8 cellular contexts compared by ENCODE assay signal in the genomic region with DNA sequence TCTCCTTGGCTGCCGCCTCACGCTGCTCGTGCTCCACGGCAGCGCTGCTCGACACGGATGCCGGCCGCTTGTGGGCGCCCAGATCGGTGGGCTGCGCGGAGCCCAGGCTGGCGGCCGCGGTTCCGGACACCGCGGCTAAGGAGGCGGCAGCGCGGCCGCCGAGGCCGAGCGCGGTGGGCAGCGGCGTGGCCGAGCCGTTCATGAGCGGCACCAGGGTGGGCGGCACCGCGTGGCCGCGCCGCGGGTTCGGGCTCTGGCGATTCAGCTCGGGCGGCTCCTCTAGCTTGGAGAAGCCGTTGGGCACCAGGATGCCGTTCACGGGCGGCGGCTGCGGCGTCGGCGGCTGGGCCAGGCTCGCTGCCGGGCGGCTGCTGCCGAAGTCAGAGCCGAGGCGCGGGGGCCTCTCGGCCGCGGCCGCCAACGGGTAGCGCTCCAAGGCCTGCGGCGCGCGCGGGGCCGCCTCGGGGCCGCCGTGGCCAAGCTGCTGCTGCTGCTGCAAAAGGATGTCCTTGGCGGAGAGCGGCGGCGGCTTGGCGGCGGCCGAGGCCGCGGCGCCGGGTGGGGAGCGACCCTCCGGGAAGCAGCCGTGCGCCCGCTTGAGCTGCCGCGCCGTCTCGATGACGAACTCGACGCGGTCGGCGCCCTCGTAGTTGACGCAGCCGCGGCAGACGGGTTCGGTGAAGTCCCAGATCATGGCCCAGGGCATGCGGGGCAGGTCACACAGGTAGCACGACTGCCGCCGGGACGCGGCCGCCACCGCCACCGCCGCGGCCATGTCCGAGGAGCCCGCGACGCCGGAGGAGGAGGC. TPM values are rescaled to one million over a fixed set of nuclear protein-coding genes. Genes with fewer than 3 reads are reported as not detected.
A peak's percentile ranks its signal among the peaks of the same experiment; 100 is the strongest.
DNase-seq lines count a peak whose midpoint lies in the region; ATAC-seq and TF ChIP-seq lines count a peak whose summit lies in the region.

No MANE protein-coding gene starts in this region.

- TF ChIP-seq CTCF in Calu3 (IDR thresholded peaks at IDR 0.05; ENCODE audit: unreplicated experiment), result no peak
- no peak for TF ChIP-seq CTCF in KMS-11 (conservative IDR thresholded peaks at IDR 0.05; ENCODE audit: low read depth, low read length)

- H3K27ac ChIP-seq in KMS-11 (peak overlapping the region; percentile 95), subcutaneous abdominal adipose tissue (ENCODE audit: low read depth, low read length) (peak overlapping the region; percentile 99)

- no peak overlapping the region for H2AFZ ChIP-seq in KMS-11 (ENCODE audit: low read depth)

- no peaks in the 10 kb centered on the region for H3K9me3 ChIP-seq in subcutaneous abdominal adipose tissue (ENCODE audit: control insufficient read depth in 5 of 5, low read length in 5 of 5)

- H3K4me1 Mint-ChIP-seq in Calu3 (ENCODE audit: low read depth, unreplicated experiment), result peaks cover 57% of the 10 kb centered on the region
- H3K4me1 Mint-ChIP-seq in activated CD4-positive, alpha-beta memory T cell treated with anti-CD3 and anti-CD28 coated beads, Interleukin-2, amount 10 ng/mL, durations not matched to agents 7 days and 5 days, result peaks cover 53% of the 10 kb centered on the region
- H3K4me1 Mint-ChIP-seq in effector memory CD8-positive, alpha-beta T cell (ENCODE audit: low read depth in 2 of 2), result peaks cover 57 to 68% of the 10 kb centered on the region in 2 donors

- peaks cover 25% of the 10 kb centered on the region for H4K20me1 ChIP-seq in KMS-11 (ENCODE audit: insufficient read depth)

- peak overlapping the region; percentile 92 for H3K4me2 ChIP-seq in KMS-11

- peak overlapping the region; percentile 96 for H3K27ac Mint-ChIP-seq in Calu3 (ENCODE audit: unreplicated experiment)
- H3K27ac Mint-ChIP-seq in activated CD4-positive, alpha-beta memory T cell treated with anti-CD3 and anti-CD28 coated beads, Interleukin-2, amount 10 ng/mL, durations not matched to agents 7 days and 5 days, result peak overlapping the region; percentile 94
- peak overlapping the region; percentile 95 to 100 for H3K27ac Mint-ChIP-seq in effector memory CD8-positive, alpha-beta T cell

- H3K79me2 ChIP-seq in KMS-11 (ENCODE audit: insufficient read depth, low read depth), result peaks cover 49% of the 10 kb centered on the region

- H3K27me3 Mint-ChIP-seq in Calu3 (ENCODE audit: unreplicated experiment), result no peaks in the 10 kb centered on the region
- H3K27me3 Mint-ChIP-seq in activated CD4-positive, alpha-beta memory T cell treated with anti-CD3 and anti-CD28 coated beads, Interleukin-2, amount 10 ng/mL, durations not matched to agents 7 days and 5 days, result no peaks in the 10 kb centered on the region
- no peaks in the 10 kb centered on the region for H3K27me3 Mint-ChIP-seq in effector memory CD8-positive, alpha-beta T cell

- intact Hi-C loops in Calu3 (cut with micrococcal nuclease; ENCODE audit: unreplicated experiment), result no loop called here

- peaks cover 94% of the 10 kb centered on the region for H3K36me3 Mint-ChIP-seq in Calu3 (ENCODE audit: insufficient read depth, unreplicated experiment)
- peaks cover 45% of the 10 kb centered on the region for H3K36me3 Mint-ChIP-seq in activated CD4-positive, alpha-beta memory T cell treated with anti-CD3 and anti-CD28 coated beads, Interleukin-2, amount 10 ng/mL, durations not matched to agents 7 days and 5 days (ENCODE audit: low read depth)
- peaks cover 73% of the 10 kb centered on the region for H3K36me3 Mint-ChIP-seq in effector memory CD8-positive, alpha-beta T cell (ENCODE audit: insufficient read depth)

- POLR2A ChIA-PET in activated CD4-positive, alpha-beta memory T cell treated with anti-CD3 and anti-CD28 coated beads, Interleukin-2, amount 10 ng/mL, durations not matched to agents 7 days and 5 days (lab: Charles Lee), result interaction anchor here (0.6 to 7.0 kb wide), 22 partner anchors 9 to 895 kb away, joined by 3 to 180 read pairs (median 6); partner anchors contain the start of gene TARBP1

- H3K36me3 ChIP-seq in KMS-11 (ENCODE audit: insufficient read depth), result peaks cover 5% of the 10 kb centered on the region
- H3K36me3 ChIP-seq in subcutaneous abdominal adipose tissue (ENCODE audit: control insufficient read depth in 5 of 5, insufficient read depth in 5 of 5, low read length in 5 of 5), result peaks cover 2 to 24% (median 13%) of the 10 kb centered on the region in 5 donors

- H3K9ac ChIP-seq in KMS-11, result peak overlapping the region; percentile 97
- peak overlapping the region; percentile 83 to 93 (median 89) for H3K9ac ChIP-seq in subcutaneous abdominal adipose tissue (ENCODE audit: low read length in 5 of 5)

- H3K4me1 ChIP-seq in KMS-11 (ENCODE audit: low read depth, poor library complexity, severe bottlenecking) (peaks cover 45% of the 10 kb centered on the region), subcutaneous abdominal adipose tissue (ENCODE audit: control insufficient read depth in 5 of 5, insufficient read depth in 5 of 5, low read length in 5 of 5) (peaks cover 30 to 79% (median 66%) of the 10 kb centered on the region in 5 donors)

- H3K27me3 ChIP-seq in KMS-11 (ENCODE audit: insufficient read depth, low read depth), result no peaks in the 10 kb centered on the region
- H3K27me3 ChIP-seq in subcutaneous abdominal adipose tissue (ENCODE audit: control insufficient read depth in 5 of 5, insufficient read depth in 4 of 5, low read length in 5 of 5), result no peaks in the 10 kb centered on the region

- H3K4me3 ChIP-seq in KMS-11 (IDR thresholded peaks at IDR 0.05; ENCODE audit: insufficient read depth, low read depth, low read length) (no peak overlapping the region), subcutaneous abdominal adipose tissue (ENCODE audit: low read depth in 1 of 5, low read length in 5 of 5) (peak overlapping the region in 4 of 5 donors; percentile 81 to 96 (median 86))

- BruUV-seq in Calu3 (replicated peaks; lab: Mats Ljungman, UMichigan), result no TSS peak

- H3K9me3 Mint-ChIP-seq in Calu3 (ENCODE audit: low read depth, unreplicated experiment), result no peaks in the 10 kb centered on the region
- H3K9me3 Mint-ChIP-seq in activated CD4-positive, alpha-beta memory T cell treated with anti-CD3 and anti-CD28 coated beads, Interleukin-2, amount 10 ng/mL, durations not matched to agents 7 days and 5 days, result no peaks in the 10 kb centered on the region
- no peaks in the 10 kb centered on the region for H3K9me3 Mint-ChIP-seq in effector memory CD8-positive, alpha-beta T cell

- peak; percentile 15 for ATAC-seq in effector memory CD8-positive, alpha-beta T cell (replicated peaks)
- no peak for ATAC-seq in GM21423 (IDR thresholded peaks at IDR 0.05; ENCODE audit: unreplicated experiment)

- H3K4me3 Mint-ChIP-seq in Calu3 (ENCODE audit: low read depth, unreplicated experiment), result peak overlapping the region; percentile 89
- H3K4me3 Mint-ChIP-seq in activated CD4-positive, alpha-beta memory T cell treated with anti-CD3 and anti-CD28 coated beads, Interleukin-2, amount 10 ng/mL, durations not matched to agents 7 days and 5 days, result peak overlapping the region; percentile 82
- H3K4me3 Mint-ChIP-seq in effector memory CD8-positive, alpha-beta T cell, result peak overlapping the region; percentile 85 to 94

- CTCF ChIA-PET in Calu3 (lab: Charles Lee), result interaction anchor here (1.5 kb wide), 1 partner anchor 120 kb away, joined by 3 read pairs; no protein-coding TSS in a partner anchor
- CTCF ChIA-PET in activated CD4-positive, alpha-beta memory T cell treated with anti-CD3 and anti-CD28 coated beads, Interleukin-2, amount 10 ng/mL, durations not matched to agents 7 days and 5 days (lab: Charles Lee), result interaction anchor here (1.0 to 4.6 kb wide), 3 partner anchors 8 to 474 kb away, joined by 4 to 29 read pairs (median 6); no protein-coding TSS in a partner anchor

- DNase-seq in Calu3 (peak; percentile 65), myocyte (ENCODE audit: low read depth) (peak; percentile 53), H4 (ENCODE audit: low spot score) (no peak)
- peak; percentile 73 for DNase-seq in activated CD4-positive, alpha-beta memory T cell treated with anti-CD3 and anti-CD28 coated beads, Interleukin-2, amount 10 ng/mL, durations not matched to agents 7 days and 5 days
- DNase-seq in effector memory CD8-positive, alpha-beta T cell, result peak; percentile 71 to 76 (median 75)

RNA-seq across cellular contexts. Expression of gene IRF2BP2, which starts 1.1 kb away (rescaled TPM):
- total RNA-seq in Calu3 (2022), result 192 and 196 TPM in 2 replicates
- total RNA-seq in activated CD4-positive, alpha-beta memory T cell treated with anti-CD3 and anti-CD28 coated beads, Interleukin-2, amount 10 ng/mL, durations not matched to agents 7 days and 5 days, result 100 to 1,000 TPM; 117 to 125 TPM
- total RNA-seq in myocyte, result 60.2 and 63.5 TPM in 2 replicates
- 76.8 TPM for polyA plus RNA-seq in myocyte (2012)
- total RNA-seq in H4 (2014; rRNA removed; shearing (Covaris generic)), result 34.3 and 43.4 TPM in 2 replicates
